In the genomic region with DNA sequence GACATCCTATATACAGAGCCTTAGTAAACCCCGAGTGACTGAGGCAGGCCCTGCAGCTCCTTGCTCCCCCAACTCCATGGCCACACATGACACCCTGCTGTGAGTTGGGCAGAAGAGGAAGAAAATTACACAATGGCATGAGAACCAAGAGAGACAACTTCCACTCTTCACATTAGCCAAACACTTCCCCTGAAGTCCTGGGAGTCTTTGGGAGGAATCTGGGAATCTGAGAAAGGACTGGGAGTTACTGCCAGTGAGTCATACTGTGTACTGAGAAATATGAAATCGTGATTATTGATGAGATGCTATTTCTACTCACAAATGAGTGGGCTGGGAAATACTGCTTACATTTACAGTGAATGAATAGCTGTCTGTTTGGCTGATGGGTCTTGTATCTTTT, we compare ENCODE assay signal across 19 cellular contexts.
"Had no signal": no experiment of that assay in that cellular context is flagged by ENCODE, and none has a peak within 500 bp of the region (broad histone marks: within the 10 kb centered on the region; RNA-seq: fewer than 3 reads in every experiment).

No MANE protein-coding gene starts in this region.

- H3K4me1 ChIP-seq: foreskin keratinocyte, lower lobe of right lung, sigmoid colon, spleen, upper lobe of right lung had no signal

- H3K27ac ChIP-seq: epithelial cell of prostate, foreskin keratinocyte, lower lobe of right lung, sigmoid colon, spleen, upper lobe of right lung had no signal

- H3K27me3 Mint-ChIP-seq: progenitor cell of endocrine pancreas had no signal

- H3K4me1 Mint-ChIP-seq: activated naive CD4-positive, alpha-beta T cell treated with anti-CD3 and anti-CD28 coated beads, Interleukin-2, amount 10 ng/mL, durations not matched to agents 7 days and 5 days had no signal

- H3K36me3 ChIP-seq: lower lobe of right lung, sigmoid colon, spleen, upper lobe of right lung had no signal

- DNase-seq: activated CD4-positive, alpha-beta T cell treated with anti-CD3 and anti-CD28 coated beads for 4 hours; activated CD4-positive, alpha-beta T cell treated with anti-CD3 and anti-CD28 coated beads, Interleukin-2, amount 50 U/mL, for 48 hours; activated CD4-positive, CD25-positive, alpha-beta regulatory T cell; activated effector memory CD4-positive, alpha-beta T cell treated with Interleukin-2 at 50 U/mL for 16 hours; activated naive CD4-positive, alpha-beta T cell treated with anti-CD3 and anti-CD28 coated beads, Interleukin-2, amount 10 ng/mL, durations not matched to agents 7 days and 5 days; activated T-cell treated with anti-CD3 and anti-CD28 coated beads, Interleukin-2, amount 50 U/mL, for 72 hours; cerebellar nuclear complex; foreskin keratinocyte; lower lobe of right lung; naive thymus-derived CD4-positive, alpha-beta T cell; retina; sigmoid colon; spleen; stimulated activated CD4-positive, alpha-beta T cell treated with anti-CD3 and anti-CD28 coated beads, Interleukin-4, amount 100 ng/mL, for 4 hours; stimulated activated naive CD8-positive, alpha-beta T cell treated with anti-CD3 and anti-CD28 coated beads, Interleukin-15, Interleukin-2, amounts not matched to agents 100 U/mL and 50 U/mL, for 24 hours; upper lobe of right lung had no signal

- H3K9me3 ChIP-seq: lower lobe of right lung, sigmoid colon, spleen, upper lobe of right lung had no signal

- H3K27me3 ChIP-seq: sigmoid colon, spleen, upper lobe of right lung had no signal

- H3K36me3 Mint-ChIP-seq: activated naive CD4-positive, alpha-beta T cell treated with anti-CD3 and anti-CD28 coated beads, Interleukin-2, amount 10 ng/mL, durations not matched to agents 7 days and 5 days; naive thymus-derived CD4-positive, alpha-beta T cell had no signal

- ATAC-seq: activated T-cell treated with anti-CD3 and anti-CD28 coated beads, Interleukin-2, amount 50 U/mL, for 72 hours; foreskin keratinocyte; lower lobe of right lung; naive thymus-derived CD4-positive, alpha-beta T cell; stimulated activated naive CD8-positive, alpha-beta T cell treated with anti-CD3 and anti-CD28 coated beads, Interleukin-15, Interleukin-2, amounts not matched to agents 100 U/mL and 50 U/mL, for 24 hours; upper lobe of right lung had no signal

- H3K27ac Mint-ChIP-seq: activated naive CD4-positive, alpha-beta T cell treated with anti-CD3 and anti-CD28 coated beads, Interleukin-2, amount 10 ng/mL, durations not matched to agents 7 days and 5 days; activated T-cell treated with anti-CD3 and anti-CD28 coated beads, Interleukin-2, amount 50 U/mL, for 72 hours; naive thymus-derived CD4-positive, alpha-beta T cell; progenitor cell of endocrine pancreas; T-helper 1 cell treated with Interleukin-12 subunit alpha and Interleukin-12 subunit beta and Interleukin-4 antibody, amounts not matched to agents 30 μg/mL and 1 μg/mL, for 36 hours had no signal

- H3K4me3 ChIP-seq: lower lobe of right lung, sigmoid colon, spleen, upper lobe of right lung had no signal

- H3K4me3 Mint-ChIP-seq: activated naive CD4-positive, alpha-beta T cell treated with anti-CD3 and anti-CD28 coated beads, Interleukin-2, amount 10 ng/mL, durations not matched to agents 7 days and 5 days; activated T-cell treated with anti-CD3 and anti-CD28 coated beads, Interleukin-2, amount 50 U/mL, for 72 hours; naive thymus-derived CD4-positive, alpha-beta T cell; T-helper 1 cell treated with Interleukin-12 subunit alpha and Interleukin-12 subunit beta and Interleukin-4 antibody, amounts not matched to agents 30 μg/mL and 1 μg/mL, for 36 hours had no signal

- H3K9me3 Mint-ChIP-seq: activated naive CD4-positive, alpha-beta T cell treated with anti-CD3 and anti-CD28 coated beads, Interleukin-2, amount 10 ng/mL, durations not matched to agents 7 days and 5 days had no signal
